In the genomic region with DNA sequence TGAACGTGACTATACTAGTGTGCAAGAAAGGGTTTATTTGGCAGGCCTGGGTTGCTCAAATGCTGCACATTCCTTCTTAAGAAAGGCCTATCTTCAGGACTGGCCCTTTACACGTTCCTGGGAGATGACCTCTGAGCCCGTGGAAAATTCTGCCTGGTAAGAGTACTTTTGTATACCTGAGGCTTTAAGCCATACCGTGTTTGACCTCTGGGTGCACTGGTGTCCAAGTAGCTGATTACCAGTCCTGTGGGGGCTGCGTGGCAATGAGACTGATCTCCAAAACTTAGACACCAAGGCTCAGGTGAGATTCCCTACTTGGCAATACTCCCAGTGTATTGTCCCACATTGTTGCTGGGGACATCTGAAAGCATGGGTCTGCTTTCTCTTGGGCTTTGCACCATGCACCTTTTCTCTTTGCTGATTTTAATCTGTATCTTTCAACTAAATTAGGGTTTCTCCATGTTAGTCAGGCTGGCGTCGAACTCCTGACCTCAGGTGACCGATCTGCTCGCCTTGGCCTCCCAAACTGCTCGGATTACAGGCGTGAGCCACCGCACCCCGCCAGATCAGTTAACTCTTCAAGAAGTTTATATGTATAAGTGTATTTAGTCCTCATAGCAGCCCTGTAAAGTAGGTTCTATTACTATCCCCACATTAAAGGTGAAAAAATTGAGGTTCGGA, we compare ENCODE assay signal across 1 cellular context.
TF ChIP-seq lines count a peak whose summit lies in the region.

No MANE protein-coding gene starts in this region.

TF ChIP-seq in HepG2, 621 proteins besides CTCF, POLR2A, EP300 and RAD21 (continued from another document and continues in another):
- TF ChIP-seq, protein P1, sequence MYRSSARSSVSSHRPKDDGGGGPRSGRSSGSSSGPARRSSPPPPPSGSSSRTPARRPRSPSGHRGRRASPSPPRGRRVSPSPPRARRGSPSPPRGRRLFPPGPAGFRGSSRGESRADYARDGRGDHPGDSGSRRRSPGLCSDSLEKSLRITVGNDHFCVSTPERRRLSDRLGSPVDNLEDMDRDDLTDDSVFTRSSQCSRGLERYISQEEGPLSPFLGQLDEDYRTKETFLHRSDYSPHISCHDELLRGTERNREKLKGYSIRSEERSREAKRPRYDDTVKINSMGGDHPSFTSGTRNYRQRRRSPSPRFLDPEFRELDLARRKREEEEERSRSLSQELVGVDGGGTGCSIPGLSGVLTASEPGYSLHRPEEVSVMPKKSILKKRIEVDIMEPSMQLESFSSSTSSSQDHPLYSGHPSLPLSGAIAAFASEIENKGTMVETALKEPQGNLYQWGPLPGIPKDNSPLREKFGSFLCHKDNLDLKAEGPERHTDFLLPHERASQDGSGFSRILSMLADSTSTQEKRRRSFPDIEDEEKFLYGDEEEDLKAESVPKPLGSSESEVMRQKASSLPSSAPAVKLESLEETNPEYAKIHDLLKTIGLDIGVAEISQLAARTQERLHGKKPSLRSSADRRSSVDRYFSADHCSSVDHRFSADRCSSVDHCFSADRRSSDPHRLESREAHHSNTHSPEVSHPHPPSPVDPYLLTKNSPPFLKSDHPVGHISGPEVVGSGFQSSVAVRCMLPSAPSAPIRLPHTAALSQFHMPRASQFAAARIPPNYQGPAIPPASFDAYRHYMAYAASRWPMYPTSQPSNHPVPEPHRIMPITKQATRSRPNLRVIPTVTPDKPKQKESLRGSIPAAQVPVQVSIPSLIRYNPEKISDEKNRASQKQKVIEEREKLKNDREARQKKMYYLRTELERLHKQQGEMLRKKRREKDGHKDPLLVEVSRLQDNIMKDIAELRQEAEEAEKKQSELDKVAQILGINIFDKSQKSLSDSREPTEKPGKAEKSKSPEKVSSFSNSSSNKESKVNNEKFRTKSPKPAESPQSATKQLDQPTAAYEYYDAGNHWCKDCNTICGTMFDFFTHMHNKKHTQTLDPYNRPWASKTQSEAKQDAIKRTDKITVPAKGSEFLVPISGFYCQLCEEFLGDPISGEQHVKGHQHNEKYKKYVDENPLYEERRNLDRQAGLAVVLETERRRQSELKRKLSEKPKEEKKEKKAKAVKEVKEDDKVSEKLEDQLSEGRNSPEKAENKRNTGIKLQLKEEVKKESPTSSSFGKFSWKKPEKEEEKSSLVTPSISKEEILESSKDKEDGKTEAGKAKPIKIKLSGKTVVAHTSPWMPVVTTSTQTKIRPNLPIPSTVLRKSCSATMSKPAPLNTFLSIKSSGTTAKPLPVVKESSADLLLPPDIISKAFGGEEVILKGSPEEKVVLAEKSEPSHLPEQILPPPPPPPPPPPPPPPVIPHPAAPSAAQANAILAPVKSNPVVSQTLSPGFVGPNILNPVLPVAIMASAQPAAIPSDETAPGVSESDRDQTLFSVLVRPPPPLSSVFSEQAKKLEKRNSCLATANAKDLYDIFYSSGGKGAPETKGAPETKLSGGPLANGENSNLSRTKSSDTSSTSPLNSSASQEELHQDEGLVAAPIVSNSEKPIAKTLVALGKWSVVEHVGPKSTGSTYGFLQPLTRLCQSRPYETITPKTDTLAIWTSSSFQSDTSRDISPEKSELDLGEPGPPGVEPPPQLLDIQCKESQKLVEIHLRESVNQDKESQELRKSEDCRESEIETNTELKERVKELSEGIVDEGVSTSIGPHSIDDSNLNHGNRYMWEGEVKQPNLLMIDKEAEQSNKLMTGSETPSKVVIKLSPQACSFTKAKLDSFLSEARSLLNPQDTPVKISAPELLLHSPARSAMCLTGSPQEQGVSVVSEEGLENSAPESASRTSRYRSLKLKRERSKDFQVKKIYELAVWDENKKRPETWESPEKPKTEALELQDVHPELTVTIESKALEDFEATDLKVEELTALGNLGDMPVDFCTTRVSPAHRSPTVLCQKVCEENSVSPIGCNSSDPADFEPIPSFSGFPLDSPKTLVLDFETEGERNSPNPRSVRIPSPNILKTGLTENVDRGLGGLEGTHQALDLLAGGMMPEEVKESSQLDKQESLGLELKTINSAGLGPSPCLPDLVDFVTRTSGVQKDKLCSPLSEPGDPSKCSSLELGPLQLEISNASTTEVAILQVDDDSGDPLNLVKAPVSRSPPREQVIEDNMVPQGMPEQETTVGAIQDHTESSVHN (CRISPR knock-in tag; IDR thresholded peaks at IDR 0.05): no peak
- TF ChIP-seq LCORL (IDR thresholded peaks at IDR 0.05) (no peak), LCORL (CRISPR knock-in tag; IDR thresholded peaks at IDR 0.05) (no peak), U2AF2 (IDR thresholded peaks at IDR 0.05; ENCODE audit: low read depth, low read length) (no peak), SMARCE1 (IDR thresholded peaks at IDR 0.05; ENCODE audit: borderline replicate concordance) (no peak), SNRNP70 (IDR thresholded peaks at IDR 0.05; ENCODE audit: low read depth, low read length) (no peak), REXO4 (CRISPR knock-in tag; IDR thresholded peaks at IDR 0.05; ENCODE audit: borderline replicate concordance) (no peak), ZNF337 (CRISPR knock-in tag; IDR thresholded peaks at IDR 0.05; ENCODE audit: borderline replicate concordance, low read depth) (no peak), ZNF598 (CRISPR knock-in tag; IDR thresholded peaks at IDR 0.05; ENCODE audit: borderline replicate concordance) (no peak), ZNF17 (CRISPR knock-in tag; IDR thresholded peaks at IDR 0.05) (no peak), PCBP1 (IDR thresholded peaks at IDR 0.05; ENCODE audit: borderline replicate concordance, low read depth, low read length) (no peak), ZNF354B (CRISPR knock-in tag; IDR thresholded peaks at IDR 0.05) (no peak), CCAR2 (optimal IDR thresholded peaks at IDR 0.05; ENCODE audit: low read depth, low read length) (no peak), ZNF569 (CRISPR knock-in tag; IDR thresholded peaks at IDR 0.05; ENCODE audit: borderline replicate concordance) (no peak), ZNF20 (CRISPR knock-in tag; IDR thresholded peaks at IDR 0.05) (no peak), SNAPC2 (CRISPR knock-in tag; IDR thresholded peaks at IDR 0.05) (no peak), MBD4 (IDR thresholded peaks at IDR 0.05; ENCODE audit: borderline replicate concordance, low read length) (no peak), POLR2AphosphoS5 (IDR thresholded peaks at IDR 0.05; ENCODE audit: low read depth, low read length) (no peak), ZNF367 (CRISPR knock-in tag; IDR thresholded peaks at IDR 0.05; ENCODE audit: borderline replicate concordance) (no peak), CEBPB (IDR thresholded peaks at IDR 0.05; ENCODE audit: borderline replicate concordance, low read depth, low read length) (no peak), WIZ (CRISPR knock-in tag; IDR thresholded peaks at IDR 0.05) (no peak), NCOA1 (CRISPR knock-in tag; IDR thresholded peaks at IDR 0.05) (no peak)
- TF ChIP-seq, protein P2, sequence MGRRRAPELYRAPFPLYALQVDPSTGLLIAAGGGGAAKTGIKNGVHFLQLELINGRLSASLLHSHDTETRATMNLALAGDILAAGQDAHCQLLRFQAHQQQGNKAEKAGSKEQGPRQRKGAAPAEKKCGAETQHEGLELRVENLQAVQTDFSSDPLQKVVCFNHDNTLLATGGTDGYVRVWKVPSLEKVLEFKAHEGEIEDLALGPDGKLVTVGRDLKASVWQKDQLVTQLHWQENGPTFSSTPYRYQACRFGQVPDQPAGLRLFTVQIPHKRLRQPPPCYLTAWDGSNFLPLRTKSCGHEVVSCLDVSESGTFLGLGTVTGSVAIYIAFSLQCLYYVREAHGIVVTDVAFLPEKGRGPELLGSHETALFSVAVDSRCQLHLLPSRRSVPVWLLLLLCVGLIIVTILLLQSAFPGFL (CRISPR knock-in tag; IDR thresholded peaks at IDR 0.05): no peak
- TF ChIP-seq, protein P3, sequence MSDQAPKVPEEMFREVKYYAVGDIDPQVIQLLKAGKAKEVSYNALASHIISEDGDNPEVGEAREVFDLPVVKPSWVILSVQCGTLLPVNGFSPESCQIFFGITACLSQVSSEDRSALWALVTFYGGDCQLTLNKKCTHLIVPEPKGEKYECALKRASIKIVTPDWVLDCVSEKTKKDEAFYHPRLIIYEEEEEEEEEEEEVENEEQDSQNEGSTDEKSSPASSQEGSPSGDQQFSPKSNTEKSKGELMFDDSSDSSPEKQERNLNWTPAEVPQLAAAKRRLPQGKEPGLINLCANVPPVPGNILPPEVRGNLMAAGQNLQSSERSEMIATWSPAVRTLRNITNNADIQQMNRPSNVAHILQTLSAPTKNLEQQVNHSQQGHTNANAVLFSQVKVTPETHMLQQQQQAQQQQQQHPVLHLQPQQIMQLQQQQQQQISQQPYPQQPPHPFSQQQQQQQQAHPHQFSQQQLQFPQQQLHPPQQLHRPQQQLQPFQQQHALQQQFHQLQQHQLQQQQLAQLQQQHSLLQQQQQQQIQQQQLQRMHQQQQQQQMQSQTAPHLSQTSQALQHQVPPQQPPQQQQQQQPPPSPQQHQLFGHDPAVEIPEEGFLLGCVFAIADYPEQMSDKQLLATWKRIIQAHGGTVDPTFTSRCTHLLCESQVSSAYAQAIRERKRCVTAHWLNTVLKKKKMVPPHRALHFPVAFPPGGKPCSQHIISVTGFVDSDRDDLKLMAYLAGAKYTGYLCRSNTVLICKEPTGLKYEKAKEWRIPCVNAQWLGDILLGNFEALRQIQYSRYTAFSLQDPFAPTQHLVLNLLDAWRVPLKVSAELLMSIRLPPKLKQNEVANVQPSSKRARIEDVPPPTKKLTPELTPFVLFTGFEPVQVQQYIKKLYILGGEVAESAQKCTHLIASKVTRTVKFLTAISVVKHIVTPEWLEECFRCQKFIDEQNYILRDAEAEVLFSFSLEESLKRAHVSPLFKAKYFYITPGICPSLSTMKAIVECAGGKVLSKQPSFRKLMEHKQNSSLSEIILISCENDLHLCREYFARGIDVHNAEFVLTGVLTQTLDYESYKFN (CRISPR knock-in tag; conservative IDR thresholded peaks at IDR 0.05): peak; percentile 36; the same call in 1 of the 2 replicates
- TF ChIP-seq, protein P4, sequence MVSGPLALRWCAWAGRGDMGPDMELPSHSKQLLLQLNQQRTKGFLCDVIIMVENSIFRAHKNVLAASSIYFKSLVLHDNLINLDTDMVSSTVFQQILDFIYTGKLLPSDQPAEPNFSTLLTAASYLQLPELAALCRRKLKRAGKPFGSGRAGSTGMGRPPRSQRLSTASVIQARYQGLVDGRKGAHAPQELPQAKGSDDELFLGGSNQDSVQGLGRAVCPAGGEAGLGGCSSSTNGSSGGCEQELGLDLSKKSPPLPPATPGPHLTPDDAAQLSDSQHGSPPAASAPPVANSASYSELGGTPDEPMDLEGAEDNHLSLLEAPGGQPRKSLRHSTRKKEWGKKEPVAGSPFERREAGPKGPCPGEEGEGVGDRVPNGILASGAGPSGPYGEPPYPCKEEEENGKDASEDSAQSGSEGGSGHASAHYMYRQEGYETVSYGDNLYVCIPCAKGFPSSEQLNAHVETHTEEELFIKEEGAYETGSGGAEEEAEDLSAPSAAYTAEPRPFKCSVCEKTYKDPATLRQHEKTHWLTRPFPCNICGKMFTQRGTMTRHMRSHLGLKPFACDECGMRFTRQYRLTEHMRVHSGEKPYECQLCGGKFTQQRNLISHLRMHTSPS (CRISPR knock-in tag; IDR thresholded peaks at IDR 0.05; ENCODE audit: low read depth): no peak
- TF ChIP-seq, protein P5, sequence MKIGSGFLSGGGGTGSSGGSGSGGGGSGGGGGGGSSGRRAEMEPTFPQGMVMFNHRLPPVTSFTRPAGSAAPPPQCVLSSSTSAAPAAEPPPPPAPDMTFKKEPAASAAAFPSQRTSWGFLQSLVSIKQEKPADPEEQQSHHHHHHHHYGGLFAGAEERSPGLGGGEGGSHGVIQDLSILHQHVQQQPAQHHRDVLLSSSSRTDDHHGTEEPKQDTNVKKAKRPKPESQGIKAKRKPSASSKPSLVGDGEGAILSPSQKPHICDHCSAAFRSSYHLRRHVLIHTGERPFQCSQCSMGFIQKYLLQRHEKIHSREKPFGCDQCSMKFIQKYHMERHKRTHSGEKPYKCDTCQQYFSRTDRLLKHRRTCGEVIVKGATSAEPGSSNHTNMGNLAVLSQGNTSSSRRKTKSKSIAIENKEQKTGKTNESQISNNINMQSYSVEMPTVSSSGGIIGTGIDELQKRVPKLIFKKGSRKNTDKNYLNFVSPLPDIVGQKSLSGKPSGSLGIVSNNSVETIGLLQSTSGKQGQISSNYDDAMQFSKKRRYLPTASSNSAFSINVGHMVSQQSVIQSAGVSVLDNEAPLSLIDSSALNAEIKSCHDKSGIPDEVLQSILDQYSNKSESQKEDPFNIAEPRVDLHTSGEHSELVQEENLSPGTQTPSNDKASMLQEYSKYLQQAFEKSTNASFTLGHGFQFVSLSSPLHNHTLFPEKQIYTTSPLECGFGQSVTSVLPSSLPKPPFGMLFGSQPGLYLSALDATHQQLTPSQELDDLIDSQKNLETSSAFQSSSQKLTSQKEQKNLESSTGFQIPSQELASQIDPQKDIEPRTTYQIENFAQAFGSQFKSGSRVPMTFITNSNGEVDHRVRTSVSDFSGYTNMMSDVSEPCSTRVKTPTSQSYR (CRISPR knock-in tag; IDR thresholded peaks at IDR 0.05; ENCODE audit: borderline replicate concordance): no peak
- TF ChIP-seq, protein P6, sequence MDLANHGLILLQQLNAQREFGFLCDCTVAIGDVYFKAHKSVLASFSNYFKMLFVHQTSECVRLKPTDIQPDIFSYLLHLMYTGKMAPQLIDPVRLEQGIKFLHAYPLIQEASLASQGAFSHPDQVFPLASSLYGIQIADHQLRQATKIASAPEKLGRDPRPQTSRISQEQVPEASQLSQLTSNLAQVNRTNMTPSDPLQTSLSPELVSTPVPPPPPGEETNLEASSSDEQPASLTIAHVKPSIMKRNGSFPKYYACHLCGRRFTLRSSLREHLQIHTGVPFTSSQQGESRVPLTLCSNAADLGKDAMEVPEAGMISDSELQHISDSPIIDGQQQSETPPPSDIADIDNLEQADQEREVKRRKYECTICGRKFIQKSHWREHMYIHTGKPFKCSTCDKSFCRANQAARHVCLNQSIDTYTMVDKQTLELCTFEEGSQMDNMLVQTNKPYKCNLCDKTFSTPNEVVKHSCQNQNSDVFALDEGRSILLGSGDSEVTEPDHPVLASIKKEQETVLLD (CRISPR knock-in tag; IDR thresholded peaks at IDR 0.05; ENCODE audit: low read depth): no peak
- TF ChIP-seq, protein P7, sequence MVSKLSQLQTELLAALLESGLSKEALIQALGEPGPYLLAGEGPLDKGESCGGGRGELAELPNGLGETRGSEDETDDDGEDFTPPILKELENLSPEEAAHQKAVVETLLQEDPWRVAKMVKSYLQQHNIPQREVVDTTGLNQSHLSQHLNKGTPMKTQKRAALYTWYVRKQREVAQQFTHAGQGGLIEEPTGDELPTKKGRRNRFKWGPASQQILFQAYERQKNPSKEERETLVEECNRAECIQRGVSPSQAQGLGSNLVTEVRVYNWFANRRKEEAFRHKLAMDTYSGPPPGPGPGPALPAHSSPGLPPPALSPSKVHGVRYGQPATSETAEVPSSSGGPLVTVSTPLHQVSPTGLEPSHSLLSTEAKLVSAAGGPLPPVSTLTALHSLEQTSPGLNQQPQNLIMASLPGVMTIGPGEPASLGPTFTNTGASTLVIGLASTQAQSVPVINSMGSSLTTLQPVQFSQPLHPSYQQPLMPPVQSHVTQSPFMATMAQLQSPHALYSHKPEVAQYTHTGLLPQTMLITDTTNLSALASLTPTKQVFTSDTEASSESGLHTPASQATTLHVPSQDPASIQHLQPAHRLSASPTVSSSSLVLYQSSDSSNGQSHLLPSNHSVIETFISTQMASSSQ (IDR thresholded peaks at IDR 0.05; ENCODE audit: low read depth): no peak
- TF ChIP-seq, protein P7 (CRISPR knock-in tag; IDR thresholded peaks at IDR 0.05; ENCODE audit: borderline replicate concordance): peak; percentile 44; the same call in 1 of the 2 replicates
